Comparison of ENCODE assay signal across 1 cellular context in the genomic region with DNA sequence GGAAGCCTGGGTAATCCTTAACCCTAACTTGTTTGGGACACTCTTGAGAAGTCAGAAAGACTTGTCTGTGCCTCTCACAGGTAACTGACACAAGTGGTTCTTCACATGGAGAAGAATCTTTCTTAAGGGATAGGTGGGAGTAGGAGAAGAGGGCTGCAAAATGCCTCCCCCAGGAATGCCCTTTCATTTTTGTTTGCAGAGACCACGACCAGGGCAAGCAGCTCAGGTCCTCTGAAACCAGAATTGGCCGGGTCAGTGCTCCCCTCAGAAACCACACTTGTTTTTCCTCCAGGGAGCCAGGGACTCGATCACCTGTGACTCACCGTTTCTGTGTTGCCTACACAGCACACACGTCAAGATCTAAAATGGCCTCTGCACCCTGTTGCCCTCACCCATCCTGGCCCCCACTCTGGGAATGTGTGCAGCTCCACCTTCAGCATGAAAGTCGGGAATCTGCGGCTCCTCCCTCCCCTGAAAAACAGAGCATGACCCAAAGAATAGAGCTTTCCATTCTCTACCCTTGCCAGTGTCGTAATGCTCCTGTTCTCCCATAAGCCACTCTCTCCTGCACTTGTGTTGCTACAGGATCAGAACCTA.
TF ChIP-seq lines count a peak whose summit lies in the region.

No MANE protein-coding gene starts in this region.

TF ChIP-seq in HepG2, 621 proteins besides CTCF, POLR2A, EP300 and RAD21 (continued from another document):
- peak; percentile 73 for TF ChIP-seq HNF1A (IDR thresholded peaks at IDR 0.05; ENCODE audit: low read depth)
- peak; percentile 16; the same call in 1 of the 2 replicates for TF ChIP-seq HNF1A (CRISPR knock-in tag; IDR thresholded peaks at IDR 0.05; ENCODE audit: borderline replicate concordance)
- peak; percentile 65; the same call in 1 of the 2 replicates for TF ChIP-seq YEATS4 (CRISPR knock-in tag; IDR thresholded peaks at IDR 0.05; ENCODE audit: borderline replicate concordance)
